In the genomic region with DNA sequence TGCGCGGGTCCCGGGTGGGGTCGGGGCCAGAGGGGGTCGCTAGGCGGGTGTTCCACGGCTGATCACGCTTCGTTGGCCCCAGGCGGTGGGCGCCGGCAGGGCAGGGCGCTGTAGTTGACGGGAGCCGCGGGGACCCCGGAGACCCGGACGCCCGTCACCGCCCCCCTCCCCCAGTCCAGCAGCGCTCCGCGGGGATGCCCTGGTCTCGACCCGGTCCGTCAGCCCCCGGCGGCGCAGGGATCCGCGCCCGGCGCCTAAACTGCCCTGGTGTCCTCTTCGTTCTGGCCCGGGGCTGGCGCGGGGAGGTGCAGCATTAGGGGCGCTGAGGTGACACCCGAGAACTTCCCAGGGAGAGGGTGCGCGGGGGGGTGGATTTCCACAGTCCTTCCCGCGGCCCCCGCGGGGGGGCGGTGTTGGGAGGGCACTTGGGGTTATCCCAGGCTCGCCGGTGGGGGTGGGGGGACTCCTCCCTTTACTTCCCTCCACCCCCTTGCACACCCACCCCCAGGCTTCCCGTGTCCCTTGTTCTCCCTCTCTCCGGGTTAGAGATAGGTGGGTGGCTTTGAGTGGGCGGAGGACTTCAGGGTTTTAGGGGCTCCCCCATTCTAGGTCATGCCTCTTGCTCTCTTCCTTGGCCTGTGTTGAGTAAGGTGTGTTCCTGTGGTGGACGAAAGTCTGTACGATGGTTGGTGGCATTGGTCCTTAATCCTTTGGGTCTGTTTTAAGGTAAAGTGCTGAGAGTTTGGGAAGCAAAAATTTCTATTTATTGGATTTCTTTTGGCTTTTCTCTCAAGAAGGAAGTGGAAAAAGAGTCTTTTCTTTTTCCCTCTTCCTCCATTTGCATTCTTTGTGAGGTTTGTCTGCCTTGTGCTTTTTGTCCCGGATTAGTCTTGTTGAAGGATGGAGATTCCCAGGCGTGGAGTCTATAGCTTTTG, we compare ENCODE assay signal across 8 cellular contexts. TPM values are rescaled to one million over a fixed set of nuclear protein-coding genes. Genes with fewer than 3 reads are reported as not detected.
DNase-seq lines count a peak whose midpoint lies in the region; ATAC-seq and TF ChIP-seq lines count a peak whose summit lies in the region.

No MANE protein-coding gene starts in this region.

- H3K4me1 ChIP-seq in neuron (ENCODE audit: insufficient read depth, low read length): peaks cover 31% of the 10 kb centered on the region

- peak; percentile 72 for TF ChIP-seq CTCF in AG04449 (IDR thresholded peaks at IDR 0.05; ENCODE audit: insufficient read depth, low read length, missing control alignments)
- peak; percentile 45 for TF ChIP-seq CTCF in foreskin fibroblast (IDR thresholded peaks at IDR 0.05; ENCODE audit: low read depth, low read length)

- no peaks in the 10 kb centered on the region for H3K9me3 ChIP-seq in neuron (ENCODE audit: low read length)

- DNase-seq in AG04449 (ENCODE audit: low read depth, low spot score) (no peak), foreskin fibroblast (peak; percentile 42 to 76), stromal cell of bone marrow (ENCODE audit: low read depth) (peak; percentile 29)
- DNase-seq in activated effector memory CD4-positive, alpha-beta T cell treated with Interleukin-2 at 50 U/mL for 16 hours: peak; percentile 66

- H2AFZ ChIP-seq in neuron (ENCODE audit: low read depth, low read length): peak overlapping the region; percentile 62

- H3K27me3 ChIP-seq in neuron (ENCODE audit: insufficient read depth, low read length): no peaks in the 10 kb centered on the region

- H3K36me3 ChIP-seq in neuron (ENCODE audit: insufficient read depth, low read length): peaks cover 22% of the 10 kb centered on the region

- peak overlapping the region; percentile 83 for H3K4me3 ChIP-seq in AG04449 (ENCODE audit: low read depth, low read length)
- peak overlapping the region; percentile 92 to 95 for H3K4me3 ChIP-seq in foreskin fibroblast (ENCODE audit: low read depth in 1 of 2, low read length in 2 of 2)
- H3K4me3 ChIP-seq in neuron (ENCODE audit: low read length): peak overlapping the region; percentile 89

- ATAC-seq in GM18858 (IDR thresholded peaks at IDR 0.05; ENCODE audit: unreplicated experiment) (peak; percentile 14), HG03442 (IDR thresholded peaks at IDR 0.05; ENCODE audit: unreplicated experiment) (peak; percentile 18)

- POLR2A ChIA-PET in AG04449 (lab: Yijun Ruan, JAX): interaction anchor here (1.1 to 2.5 kb wide), 4 partner anchors 8 to 512 kb away, joined by 3 to 7 read pairs (median 4); a partner anchor contains a TSS

- CTCF ChIA-PET in AG04449 (lab: Yijun Ruan, JAX): interaction anchor here (1.0 to 1.9 kb wide), 6 partner anchors 8 to 49 kb away, joined by 4 to 9 read pairs (median 4); no protein-coding TSS in a partner anchor

TF ChIP-seq in PFSK-1, 5 proteins besides CTCF, POLR2A, EP300 and RAD21:
- TF ChIP-seq SIN3A (IDR thresholded peaks at IDR 0.05; ENCODE audit: borderline replicate concordance, insufficient read depth, low read length) (peak; percentile 64; the same call in 1 of the 2 replicates), POLR2AphosphoS5 (IDR thresholded peaks at IDR 0.05; ENCODE audit: low read depth, low read length) (peak; percentile 50; the same call in 1 of the 2 replicates), FOXP2 (optimal IDR thresholded peaks at IDR 0.05; ENCODE audit: borderline replicate concordance, extremely low read depth, extremely low read length, insufficient read depth) (no peak), TAF1 (IDR thresholded peaks at IDR 0.05; ENCODE audit: borderline replicate concordance, insufficient read depth, low read length) (peak; percentile 22; the same call in 1 of the 2 replicates)
- TF ChIP-seq, protein P1, sequence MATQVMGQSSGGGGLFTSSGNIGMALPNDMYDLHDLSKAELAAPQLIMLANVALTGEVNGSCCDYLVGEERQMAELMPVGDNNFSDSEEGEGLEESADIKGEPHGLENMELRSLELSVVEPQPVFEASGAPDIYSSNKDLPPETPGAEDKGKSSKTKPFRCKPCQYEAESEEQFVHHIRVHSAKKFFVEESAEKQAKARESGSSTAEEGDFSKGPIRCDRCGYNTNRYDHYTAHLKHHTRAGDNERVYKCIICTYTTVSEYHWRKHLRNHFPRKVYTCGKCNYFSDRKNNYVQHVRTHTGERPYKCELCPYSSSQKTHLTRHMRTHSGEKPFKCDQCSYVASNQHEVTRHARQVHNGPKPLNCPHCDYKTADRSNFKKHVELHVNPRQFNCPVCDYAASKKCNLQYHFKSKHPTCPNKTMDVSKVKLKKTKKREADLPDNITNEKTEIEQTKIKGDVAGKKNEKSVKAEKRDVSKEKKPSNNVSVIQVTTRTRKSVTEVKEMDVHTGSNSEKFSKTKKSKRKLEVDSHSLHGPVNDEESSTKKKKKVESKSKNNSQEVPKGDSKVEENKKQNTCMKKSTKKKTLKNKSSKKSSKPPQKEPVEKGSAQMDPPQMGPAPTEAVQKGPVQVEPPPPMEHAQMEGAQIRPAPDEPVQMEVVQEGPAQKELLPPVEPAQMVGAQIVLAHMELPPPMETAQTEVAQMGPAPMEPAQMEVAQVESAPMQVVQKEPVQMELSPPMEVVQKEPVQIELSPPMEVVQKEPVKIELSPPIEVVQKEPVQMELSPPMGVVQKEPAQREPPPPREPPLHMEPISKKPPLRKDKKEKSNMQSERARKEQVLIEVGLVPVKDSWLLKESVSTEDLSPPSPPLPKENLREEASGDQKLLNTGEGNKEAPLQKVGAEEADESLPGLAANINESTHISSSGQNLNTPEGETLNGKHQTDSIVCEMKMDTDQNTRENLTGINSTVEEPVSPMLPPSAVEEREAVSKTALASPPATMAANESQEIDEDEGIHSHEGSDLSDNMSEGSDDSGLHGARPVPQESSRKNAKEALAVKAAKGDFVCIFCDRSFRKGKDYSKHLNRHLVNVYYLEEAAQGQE (IDR thresholded peaks at IDR 0.05; ENCODE audit: insufficient read depth in 1 of 2, low read depth in 2 of 2, low read length in 2 of 2): no peak

RNA-seq across cellular contexts. Expression of a gene that starts 0.7 kb away (rescaled TPM):
- 15.1 TPM for polyA plus RNA-seq in PFSK-1 (2012; ENCODE audit: insufficient read length, low read depth)
